In genomic region chrX:68196939-68197791, GRCh38 we compare ENCODE assay signal across 8 cellular contexts.
DNase-seq lines count a peak whose midpoint lies in the region; ATAC-seq and TF ChIP-seq lines count a peak whose summit lies in the region.

No MANE protein-coding gene starts in this region.

- H3K36me3 Mint-ChIP-seq in activated T-helper 1 cell treated with anti-CD3 and anti-CD28 coated beads, Interleukin-12 subunit alpha, Interleukin-12 subunit beta, Interleukin-2, Interleukin-4 antibody, amounts not matched to agents 30 ng/mL and 10 ng/mL and 1 ng/mL, durations not matched to agents 14 hours and 24 hours and 36 hours (ENCODE audit: low read depth), result no peaks in the 10 kb centered on the region

- no peaks in the 10 kb centered on the region for H3K27me3 ChIP-seq in psoas muscle (ENCODE audit: insufficient read depth in 3 of 3, low read length in 2 of 3)

- CTCF ChIA-PET in HEK293 (lab: Yijun Ruan, JAX), result interaction anchor here (0.6 to 8.6 kb wide), 68 partner anchors 9 to 1900 kb away, joined by 3 to 82 read pairs (median 4); partner anchors contain the start of gene YIPF6

- H3K4me3 Mint-ChIP-seq in activated T-helper 1 cell treated with anti-CD3 and anti-CD28 coated beads, Interleukin-12 subunit alpha, Interleukin-12 subunit beta, Interleukin-2, Interleukin-4 antibody, amounts not matched to agents 30 ng/mL and 10 ng/mL and 1 ng/mL, durations not matched to agents 14 hours and 24 hours and 36 hours, result no peak overlapping the region

- peak; percentile 66 to 76 (median 73) for ATAC-seq in psoas muscle
- no peak for ATAC-seq in HG03196 (IDR thresholded peaks at IDR 0.05; ENCODE audit: unreplicated experiment)

- H3K27me3 Mint-ChIP-seq in activated T-helper 1 cell treated with anti-CD3 and anti-CD28 coated beads, Interleukin-12 subunit alpha, Interleukin-12 subunit beta, Interleukin-2, Interleukin-4 antibody, amounts not matched to agents 30 ng/mL and 10 ng/mL and 1 ng/mL, durations not matched to agents 14 hours and 24 hours and 36 hours (ENCODE audit: insufficient read depth), result no peaks in the 10 kb centered on the region

- H3K4me1 ChIP-seq in HEK293 (ENCODE audit: control insufficient read depth, insufficient read depth, low read length) (no peaks in the 10 kb centered on the region), psoas muscle (no peaks in the 10 kb centered on the region)

- POLR2A ChIA-PET in HEK293 (lab: Yijun Ruan, JAX), result no interaction called here

- peak; percentile 53 for DNase-seq in AG08396 (ENCODE audit: low spot score)
- DNase-seq in GM03348 (ENCODE audit: low spot score), result peak; percentile 48
- peak; percentile 17 for DNase-seq in NCI-H2029 (lab: John Stamatoyannopoulos, UW)
- DNase-seq in activated T-helper 1 cell treated with anti-CD3 and anti-CD28 coated beads, Interleukin-12 subunit alpha, Interleukin-12 subunit beta, Interleukin-2, Interleukin-4 antibody, amounts not matched to agents 30 ng/mL and 10 ng/mL and 1 ng/mL, durations not matched to agents 14 hours and 24 hours and 36 hours (ENCODE audit: low spot score), result peak; percentile 0
- peak; percentile 76 for DNase-seq in globus pallidus (ENCODE audit: low spot score)
- DNase-seq in psoas muscle, result no peak

- H3K4me3 ChIP-seq in HEK293 (ENCODE audit: low read depth, low read length), result no peak overlapping the region
- no peak overlapping the region for H3K4me3 ChIP-seq in psoas muscle

- H3K4me1 Mint-ChIP-seq in activated T-helper 1 cell treated with anti-CD3 and anti-CD28 coated beads, Interleukin-12 subunit alpha, Interleukin-12 subunit beta, Interleukin-2, Interleukin-4 antibody, amounts not matched to agents 30 ng/mL and 10 ng/mL and 1 ng/mL, durations not matched to agents 14 hours and 24 hours and 36 hours (ENCODE audit: low read depth), result no peaks in the 10 kb centered on the region

- H3K27ac ChIP-seq in HEK293 (ENCODE audit: extremely low read depth, low read depth, low read length) (no peak overlapping the region), psoas muscle (no peak overlapping the region)

- 50 to 62% (median 53%) methylated on average over 5 of the region's 5 CpGs for WGBS in psoas muscle, 3 donors

- no peaks in the 10 kb centered on the region for H3K9me3 ChIP-seq in HEK293 (ENCODE audit: control insufficient read depth, insufficient read depth, low read depth, low read length)
- H3K9me3 ChIP-seq in psoas muscle, result no peaks in the 10 kb centered on the region

- intact Hi-C loops in activated T-helper 1 cell treated with anti-CD3 and anti-CD28 coated beads, Interleukin-12 subunit alpha, Interleukin-12 subunit beta, Interleukin-2, Interleukin-4 antibody, amounts not matched to agents 30 ng/mL and 10 ng/mL and 1 ng/mL, durations not matched to agents 14 hours and 24 hours and 36 hours (cut with micrococcal nuclease), result loop anchor here (2.0 to 10.0 kb wide), 4 partner anchors 265 to 1188 kb away; no protein-coding TSS in a partner anchor
- intact Hi-C loops in psoas muscle (cut with DNase I), result loop anchor here (1.0 to 5.0 kb wide), 3 partner anchors 265 to 515 kb away; no protein-coding TSS in a partner anchor

- H3K27ac Mint-ChIP-seq in activated T-helper 1 cell treated with anti-CD3 and anti-CD28 coated beads, Interleukin-12 subunit alpha, Interleukin-12 subunit beta, Interleukin-2, Interleukin-4 antibody, amounts not matched to agents 30 ng/mL and 10 ng/mL and 1 ng/mL, durations not matched to agents 14 hours and 24 hours and 36 hours, result no peak overlapping the region

- TF ChIP-seq CTCF in HEK293 (tag by site-specific recombination; IDR thresholded peaks at IDR 0.05) (peak; percentile 80), psoas muscle (IDR thresholded peaks at IDR 0.05) (peak; percentile 69)

- H3K36me3 ChIP-seq in HEK293 (ENCODE audit: control insufficient read depth in 2 of 2, insufficient read depth in 1 of 2, low read length in 2 of 2) (peaks cover 0 to 5% of the 10 kb centered on the region in 2 experiments; a peak in 2 of 3 replicates), psoas muscle (ENCODE audit: insufficient read depth in 1 of 2, low read depth in 1 of 2) (peaks cover 0 to 3% of the 10 kb centered on the region in 2 donors)

- H3K9me3 Mint-ChIP-seq in activated T-helper 1 cell treated with anti-CD3 and anti-CD28 coated beads, Interleukin-12 subunit alpha, Interleukin-12 subunit beta, Interleukin-2, Interleukin-4 antibody, amounts not matched to agents 30 ng/mL and 10 ng/mL and 1 ng/mL, durations not matched to agents 14 hours and 24 hours and 36 hours, result no peaks in the 10 kb centered on the region

TF ChIP-seq in HEK293, 187 proteins besides CTCF, POLR2A, EP300 and RAD21:
- TF ChIP-seq ZNF660 (tag by site-specific recombination; IDR thresholded peaks at IDR 0.05), result 0 out of 2 replicates have a peak, but pooled peaks have one; percentile 64
- no peak for TF ChIP-seq ZNF18 (tag by site-specific recombination; IDR thresholded peaks at IDR 0.05)
- TF ChIP-seq ZNF654 (tag by site-specific recombination; IDR thresholded peaks at IDR 0.05; ENCODE audit: low read depth), result peak; percentile 98
- TF ChIP-seq ZFP37 (tag by site-specific recombination; IDR thresholded peaks at IDR 0.05), result 0 out of 2 replicates have a peak, but pooled peaks have one; percentile 35
- no peak for TF ChIP-seq ZNF138 (tag by site-specific recombination; IDR thresholded peaks at IDR 0.05; ENCODE audit: borderline replicate concordance)
- peak; percentile 52; the same call in 1 of the 2 replicates for TF ChIP-seq ZSCAN30 (tag by site-specific recombination; IDR thresholded peaks at IDR 0.05)
- no peak for TF ChIP-seq PRDM10 (tag by site-specific recombination; IDR thresholded peaks at IDR 0.05)
- peak; percentile 19; the same call in 1 of the 2 replicates for TF ChIP-seq SCRT1 (tag by site-specific recombination; IDR thresholded peaks at IDR 0.05; ENCODE audit: borderline replicate concordance)
- no peak for TF ChIP-seq ZNF23 (tag by site-specific recombination; IDR thresholded peaks at IDR 0.05; ENCODE audit: borderline replicate concordance)
- no peak for TF ChIP-seq ZSCAN18 (tag by site-specific recombination; IDR thresholded peaks at IDR 0.05)

Comparison
In these comparisons a context has a peak if more than half of its experiments do, and no peak if none do; other contexts are left out.
1. DNase-seq: peak in AG08396 (single experiment), GM03348 (single experiment), NCI-H2029 (single experiment), activated T-helper 1 cell treated with anti-CD3 and anti-CD28 coated beads, Interleukin-12 subunit alpha, Interleukin-12 subunit beta, Interleukin-2, Interleukin-4 antibody, amounts not matched to agents 30 ng/mL and 10 ng/mL and 1 ng/mL, durations not matched to agents 14 hours and 24 hours and 36 hours (single experiment) and globus pallidus (single experiment); none in psoas muscle (0 of 2).